In genomic region chr3:139655880-139656279, GRCh38 we compare ENCODE assay signal across 21 cellular contexts. TPM values are rescaled to one million over a fixed set of nuclear protein-coding genes. Genes with fewer than 3 reads are reported as not detected.
DNase-seq lines count a peak whose midpoint lies in the region; ATAC-seq and TF ChIP-seq lines count a peak whose summit lies in the region.
"Had no signal": no experiment of that assay in that cellular context is flagged by ENCODE, and none has a peak within 500 bp of the region (broad histone marks: within the 10 kb centered on the region; RNA-seq: fewer than 3 reads in every experiment).

No MANE protein-coding gene starts in this region.

- no peak for TF ChIP-seq CTCF in Caco-2 (IDR thresholded peaks at IDR 0.05; ENCODE audit: insufficient read depth in 1 of 2, low read depth in 1 of 2, low read length in 1 of 2, severe bottlenecking in 1 of 2, unreplicated experiment in 1 of 2)
- TF ChIP-seq CTCF in choroid plexus epithelial cell (conservative IDR thresholded peaks at IDR 0.05; ENCODE audit: low read depth, low read length): no peak
- no peak for TF ChIP-seq CTCF in nephron (IDR thresholded peaks at IDR 0.05; ENCODE audit: unreplicated experiment in 3 of 3)

- no peaks in the 10 kb centered on the region for H3K27me3 ChIP-seq in Caco-2 (replicated peaks; ENCODE audit: control insufficient read depth, insufficient read depth, low read length)
- H3K27me3 ChIP-seq: cardiac muscle cell had no signal

- no peaks in the 10 kb centered on the region for H3K9me3 ChIP-seq in Caco-2
- H3K9me3 ChIP-seq: prostate gland had no signal

- intact Hi-C loops in Caco-2 (cut with micrococcal nuclease; ENCODE audit: unreplicated experiment): loop anchor here (2.0 to 10.0 kb wide), 3 partner anchors 27 to 279 kb away; partner anchors contain the start of gene CLSTN2
- intact Hi-C loops in left cardiac atrium (cut with DNase I): no loop called here

- H3K4me1 Mint-ChIP-seq in Caco-2 (ENCODE audit: low read depth, unreplicated experiment) (peaks cover 27% of the 10 kb centered on the region), nephron (peaks cover 32% of the 10 kb centered on the region)
- H3K4me1 Mint-ChIP-seq: activated naive CD8-positive, alpha-beta T cell treated with anti-CD3 and anti-CD28 coated beads, Interleukin-2, amount 50 U/mL, for 24 hours; CD4-positive, alpha-beta memory T cell had no signal

- H3K4me3 ChIP-seq in Caco-2 (ENCODE audit: low read depth, low read length) (no peak overlapping the region), choroid plexus epithelial cell (ENCODE audit: low read depth, low read length) (no peak overlapping the region)
- H3K4me3 ChIP-seq: cardiac muscle cell, prostate gland had no signal

- POLR2A ChIA-PET in Caco-2 (lab: Charles Lee): interaction anchor here (0.6 kb wide), 1 partner anchor 17 kb away, joined by 3 read pairs; no protein-coding TSS in a partner anchor

- no peak for DNase-seq in Caco-2
- peak; percentile 32 for DNase-seq in choroid plexus epithelial cell (ENCODE audit: low read depth)
- DNase-seq in left cardiac atrium: no peak
- DNase-seq in EL: no peak
- DNase-seq: activated CD4-positive, alpha-beta T cell treated with anti-CD3 and anti-CD28 coated beads for 48 hours; activated naive CD8-positive, alpha-beta T cell treated with anti-CD3 and anti-CD28 coated beads, Interleukin-2, amount 50 U/mL, for 24 hours; CD4-positive, alpha-beta memory T cell; DMS53; effector CD4-positive, alpha-beta T cell; KBM-7; kidney glomerular epithelial cell; MV-4-11; NCI-H2029; NCI-H446 treated with DMSO at 0.1 percent for 48 hours had no signal

- CTCF ChIA-PET in Caco-2 (lab: Charles Lee): no interaction called here

- peaks cover 40% of the 10 kb centered on the region for H3K36me3 Mint-ChIP-seq in Caco-2 (ENCODE audit: insufficient read depth, unreplicated experiment)
- H3K36me3 Mint-ChIP-seq in nephron (ENCODE audit: low read depth): no peaks in the 10 kb centered on the region
- H3K36me3 Mint-ChIP-seq: CD4-positive, alpha-beta memory T cell had no signal

- H3K9me3 Mint-ChIP-seq in Caco-2 (ENCODE audit: unreplicated experiment) (peaks cover 10% of the 10 kb centered on the region), nephron (no peaks in the 10 kb centered on the region)
- H3K9me3 Mint-ChIP-seq: activated naive CD8-positive, alpha-beta T cell treated with anti-CD3 and anti-CD28 coated beads, Interleukin-2, amount 50 U/mL, for 24 hours; activated T-helper 2 cell treated with anti-CD3 and anti-CD28 coated beads, Interferon-gamma antibody, Interleukin-2, Interleukin-4, amounts not matched to agents 10 μg/mL and 5 μg/mL and 100 μg/mL, durations not matched to agents 14 hours and 24 hours and 36 hours; CD4-positive, alpha-beta memory T cell had no signal

- no peaks in the 10 kb centered on the region; the same call in 1 of the 2 replicates for H3K36me3 ChIP-seq in Caco-2 (ENCODE audit: control insufficient read depth, insufficient read depth, low read length)
- H3K36me3 ChIP-seq: cardiac muscle cell, prostate gland had no signal

- BruUV-seq in Caco-2 (replicated peaks; lab: Mats Ljungman, UMichigan): no TSS peak

- peak; percentile 80 to 84 for ATAC-seq in left cardiac atrium
- no peak for ATAC-seq in GM21423 (IDR thresholded peaks at IDR 0.05; ENCODE audit: unreplicated experiment)
- no peak for ATAC-seq in HG02623 (IDR thresholded peaks at IDR 0.05; ENCODE audit: unreplicated experiment)
- no peak for ATAC-seq in GM21526 (IDR thresholded peaks at IDR 0.05; ENCODE audit: low FRiP score, unreplicated experiment)
- ATAC-seq: activated naive CD8-positive, alpha-beta T cell treated with anti-CD3 and anti-CD28 coated beads, Interleukin-2, amount 50 U/mL, for 24 hours had no signal

- H3K4me3 Mint-ChIP-seq in Caco-2 (ENCODE audit: unreplicated experiment): peak overlapping the region; percentile 58
- no peak overlapping the region for H3K4me3 Mint-ChIP-seq in nephron
- H3K4me3 Mint-ChIP-seq: activated naive CD8-positive, alpha-beta T cell treated with anti-CD3 and anti-CD28 coated beads, Interleukin-2, amount 50 U/mL, for 24 hours; CD4-positive, alpha-beta memory T cell had no signal

- H3K27ac Mint-ChIP-seq in Caco-2 (ENCODE audit: unreplicated experiment) (peak overlapping the region; percentile 55), nephron (peak overlapping the region in 2 of 3 experiments; percentile 17 to 67)
- H3K27ac Mint-ChIP-seq: activated naive CD8-positive, alpha-beta T cell treated with anti-CD3 and anti-CD28 coated beads, Interleukin-2, amount 50 U/mL, for 24 hours; activated T-helper 2 cell treated with anti-CD3 and anti-CD28 coated beads, Interferon-gamma antibody, Interleukin-2, Interleukin-4, amounts not matched to agents 10 μg/mL and 5 μg/mL and 100 μg/mL, durations not matched to agents 14 hours and 24 hours and 36 hours; CD4-positive, alpha-beta memory T cell had no signal

- H3K4me1 ChIP-seq in Caco-2: peaks cover 90% of the 10 kb centered on the region
- H3K4me1 ChIP-seq: prostate gland had no signal

- no peaks in the 10 kb centered on the region for H3K27me3 Mint-ChIP-seq in Caco-2 (ENCODE audit: insufficient read depth, unreplicated experiment)
- peaks cover 3% of the 10 kb centered on the region for H3K27me3 Mint-ChIP-seq in nephron (ENCODE audit: low read depth)
- H3K27me3 Mint-ChIP-seq: activated naive CD8-positive, alpha-beta T cell treated with anti-CD3 and anti-CD28 coated beads, Interleukin-2, amount 50 U/mL, for 24 hours; CD4-positive, alpha-beta memory T cell had no signal

RNA-seq across cellular contexts. Expression of gene NMNAT3, which starts 21.9 kb away (rescaled TPM):
- total RNA-seq in Caco-2 (2022): 17.5 and 17.6 TPM in 2 replicates
- 10 to 100 TPM; 13.0 to 14.8 TPM for total RNA-seq in left cardiac atrium

Comparison
In these comparisons a context has a peak if more than half of its experiments do, and no peak if none do; other contexts are left out.
1. ATAC-seq: peak in left cardiac atrium (2 of 2); none in GM21423 (single experiment), HG02623 (single experiment) and GM21526 (single experiment).